8 cellular contexts compared by ENCODE assay signal in the genomic region with DNA sequence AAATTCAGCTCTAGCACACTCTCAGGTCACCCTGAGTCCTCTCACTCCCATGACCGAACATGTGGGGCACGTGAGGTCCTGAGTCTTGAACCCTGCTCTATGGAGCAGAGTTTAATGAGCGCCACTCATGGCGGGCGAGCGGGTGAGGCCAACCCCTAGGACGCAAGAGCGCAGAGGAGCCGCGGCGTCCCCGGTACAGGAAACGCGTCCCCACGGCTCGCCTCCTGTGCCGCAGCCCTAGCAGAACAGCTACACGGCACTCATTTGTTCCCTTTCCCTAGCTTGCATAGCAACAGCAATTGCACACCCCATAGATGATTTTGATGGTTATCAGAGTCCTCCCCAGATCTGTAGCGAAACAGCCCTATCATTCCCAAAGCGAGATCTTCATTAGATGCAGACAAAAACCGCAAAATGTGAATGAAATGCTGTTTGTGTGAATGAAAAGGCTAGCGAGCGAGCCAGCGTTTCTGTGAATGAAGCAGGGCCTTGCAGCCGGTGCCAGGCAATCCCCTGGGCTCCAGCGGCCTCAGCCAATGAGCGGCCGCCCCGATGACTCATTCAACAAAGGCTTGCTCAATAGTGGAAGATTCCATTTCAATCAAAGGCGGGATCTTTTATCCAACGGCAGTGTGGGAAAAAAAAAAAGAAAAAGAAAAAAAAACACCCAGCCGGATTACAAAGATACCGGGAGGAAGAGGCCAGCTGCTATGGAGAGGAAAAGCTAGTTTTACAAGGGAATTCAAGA.
DNase-seq lines count a peak whose midpoint lies in the region; ATAC-seq and TF ChIP-seq lines count a peak whose summit lies in the region.

No MANE protein-coding gene starts in this region.

- H3K4me1 ChIP-seq in iPS-18a (ENCODE audit: control insufficient read depth, low read depth, low read length): peaks cover 26% of the 10 kb centered on the region

- peak overlapping the region; percentile 60 for H3K4me3 ChIP-seq in iPS-18a (ENCODE audit: low read length)

- peak overlapping the region; percentile 60 for H3K9ac ChIP-seq in iPS-18a (ENCODE audit: low read length)

- peaks cover 41% of the 10 kb centered on the region for H3K27me3 ChIP-seq in iPS-18a (ENCODE audit: control insufficient read depth, insufficient read depth, low read length)

- TF ChIP-seq CTCF in GM20000 (IDR thresholded peaks at IDR 0.05; ENCODE audit: extremely low read depth, missing control alignments): no peak

- peak; percentile 94 for DNase-seq in NCI-H1417 treated with DMSO at 0.1 percent for 48 hours (lab: John Stamatoyannopoulos, UW)
- peak; percentile 96 for DNase-seq in SW480 (ENCODE audit: low spot score)
- peak; percentile 23 to 97 (median 86) for DNase-seq in caudate nucleus (lab: John Stamatoyannopoulos, UW)
- DNase-seq in retina: peak; percentile 95
- no peak for DNase-seq in GM20000 (ENCODE audit: low spot score)

- no peaks in the 10 kb centered on the region for H3K36me3 ChIP-seq in iPS-18a (ENCODE audit: control insufficient read depth, low read depth, low read length)

- H3K9me3 ChIP-seq in iPS-18a (ENCODE audit: control insufficient read depth, low read depth, low read length): no peaks in the 10 kb centered on the region

- ATAC-seq in GM18498 (IDR thresholded peaks at IDR 0.05; ENCODE audit: unreplicated experiment): peak; percentile 65
- no peak for ATAC-seq in HG02970 (IDR thresholded peaks at IDR 0.05; ENCODE audit: low FRiP score, unreplicated experiment)

- H3K27ac ChIP-seq in caudate nucleus (ENCODE audit: low read depth, low read length) (peak overlapping the region; percentile 84), iPS-18a (ENCODE audit: low read length) (peak overlapping the region; percentile 67)
